Comparison of ENCODE assay signal across 8 cellular contexts in genomic region chr1:27489973-27490741, GRCh38. TPM values are rescaled to one million over a fixed set of nuclear protein-coding genes. Genes with fewer than 3 reads are reported as not detected.
DNase-seq lines count a peak whose midpoint lies in the region; ATAC-seq and TF ChIP-seq lines count a peak whose summit lies in the region.

WASF2 (minus strand) TSS chr1:27490167; CDS start chr1:27428890, 61,277 bp downstream.

- peaks cover 6% of the 10 kb centered on the region for H3K36me3 Mint-ChIP-seq in HFFc6 (ENCODE audit: low read depth)
- H3K36me3 Mint-ChIP-seq in activated naive CD4-positive, alpha-beta T cell treated with anti-CD3 and anti-CD28 coated beads, Interleukin-2, amount 10 ng/mL, durations not matched to agents 7 days and 5 days = peaks cover 10% of the 10 kb centered on the region

- DNase-seq in GM04503 (ENCODE audit: low read depth) (peak; percentile 77), HFFc6 (peak; percentile 93), NB4 (ENCODE audit: low read depth) (peak; percentile 97), SK-N-MC (ENCODE audit: low read depth, low spot score) (peak; percentile 96), substantia nigra (lab: John Stamatoyannopoulos, UW) (peak; percentile 73 to 99 (median 96))
- peak; percentile 98 for DNase-seq in activated naive CD4-positive, alpha-beta T cell treated with anti-CD3 and anti-CD28 coated beads, Interleukin-2, amount 10 ng/mL, durations not matched to agents 7 days and 5 days

- TF ChIP-seq CTCF in HFFc6 (IDR thresholded peaks at IDR 0.05) (no peak), NB4 (IDR thresholded peaks at IDR 0.05; ENCODE audit: low read depth, low read length) (no peak), gastroesophageal sphincter (IDR thresholded peaks at IDR 0.05) (peak in 2 of 4 experiments; percentile 25 to 27), neutrophil (IDR thresholded peaks at IDR 0.05) (peak; percentile 30)

- TF ChIP-seq EP300 in gastroesophageal sphincter (IDR thresholded peaks at IDR 0.05) = no peak

- peaks cover 7 to 62% (median 27%) of the 10 kb centered on the region in 3 donors for H3K4me1 ChIP-seq in gastroesophageal sphincter
- H3K4me1 ChIP-seq in neutrophil (ENCODE audit: control insufficient read depth in 1 of 2, insufficient read depth in 1 of 2, low read depth in 1 of 2, low read length in 1 of 2) = peaks cover 25 to 38% of the 10 kb centered on the region in 2 experiments

- peak within 1 kb of the TSS; percentile 95 for H3K9ac ChIP-seq in SK-N-MC (ENCODE audit: insufficient read length)

- WGBS in gastroesophageal sphincter (ENCODE audit: low coverage in 1 of 2), 2 donors = 0 to 2% methylated on average over 11 to 14 of the region's 50 CpGs

- H3K9me3 ChIP-seq in SK-N-MC (ENCODE audit: low read depth, low read length) (no peaks in the 10 kb centered on the region), gastroesophageal sphincter (no peaks in the 10 kb centered on the region), neutrophil (no peaks in the 10 kb centered on the region)

- TF ChIP-seq POLR2A in NB4 (IDR thresholded peaks at IDR 0.05; ENCODE audit: extremely low read depth, insufficient read length) (peak; percentile 78), gastroesophageal sphincter (IDR thresholded peaks at IDR 0.05) (peak; percentile 88 to 93)

- peak within 1 kb of the TSS; percentile 100 for H3K27ac Mint-ChIP-seq in HFFc6
- H3K27ac Mint-ChIP-seq in activated naive CD4-positive, alpha-beta T cell treated with anti-CD3 and anti-CD28 coated beads, Interleukin-2, amount 10 ng/mL, durations not matched to agents 7 days and 5 days = peak within 1 kb of the TSS; percentile 98

- H3K4me3 ChIP-seq in NB4 (ENCODE audit: low read depth, low read length) (peak within 1 kb of the TSS; percentile 86), SK-N-MC (peak within 1 kb of the TSS; percentile 89), gastroesophageal sphincter (peak within 1 kb of the TSS; percentile 91 to 99), neutrophil (ENCODE audit: low read depth in 1 of 2, low read length in 1 of 2) (peak within 1 kb of the TSS; percentile 95 to 100)

- H3K4me1 Mint-ChIP-seq in HFFc6 (ENCODE audit: low read depth) = peaks cover 23% of the 10 kb centered on the region
- peaks cover 50% of the 10 kb centered on the region for H3K4me1 Mint-ChIP-seq in activated naive CD4-positive, alpha-beta T cell treated with anti-CD3 and anti-CD28 coated beads, Interleukin-2, amount 10 ng/mL, durations not matched to agents 7 days and 5 days

- no peaks in the 10 kb centered on the region for H3K27me3 ChIP-seq in gastroesophageal sphincter
- H3K27me3 ChIP-seq in neutrophil = no peaks in the 10 kb centered on the region

- peak within 1 kb of the TSS; percentile 99 for H3K4me3 Mint-ChIP-seq in HFFc6
- H3K4me3 Mint-ChIP-seq in activated naive CD4-positive, alpha-beta T cell treated with anti-CD3 and anti-CD28 coated beads, Interleukin-2, amount 10 ng/mL, durations not matched to agents 7 days and 5 days = peak within 1 kb of the TSS; percentile 98

- H3K27me3 Mint-ChIP-seq in HFFc6 (ENCODE audit: insufficient read depth) = peaks cover 10% of the 10 kb centered on the region
- H3K27me3 Mint-ChIP-seq in activated naive CD4-positive, alpha-beta T cell treated with anti-CD3 and anti-CD28 coated beads, Interleukin-2, amount 10 ng/mL, durations not matched to agents 7 days and 5 days = no peaks in the 10 kb centered on the region

- peak within 1 kb of the TSS; percentile 93 for H3K27ac ChIP-seq in SK-N-MC
- peak within 1 kb of the TSS; percentile 93 to 100 (median 99) for H3K27ac ChIP-seq in gastroesophageal sphincter
- peak within 1 kb of the TSS; percentile 94 for H3K27ac ChIP-seq in neutrophil
- H3K27ac ChIP-seq in substantia nigra (ENCODE audit: low read depth, low read length, poor library complexity, severe bottlenecking) = peak within 1 kb of the TSS; percentile 98

- H3K36me3 ChIP-seq in SK-N-MC (ENCODE audit: insufficient read depth, low read length) (no peaks in the 10 kb centered on the region), gastroesophageal sphincter (no peaks in the 10 kb centered on the region), neutrophil (no peaks in the 10 kb centered on the region)

- CTCF ChIA-PET in activated naive CD4-positive, alpha-beta T cell treated with anti-CD3 and anti-CD28 coated beads, Interleukin-2, amount 10 ng/mL, durations not matched to agents 7 days and 5 days (lab: Charles Lee) = interaction anchor here (1.3 to 1.9 kb wide), 3 partner anchors 18 to 66 kb away, joined by 3 to 7 read pairs (median 3); no protein-coding TSS in a partner anchor

- no peaks in the 10 kb centered on the region for H3K9me3 Mint-ChIP-seq in HFFc6
- H3K9me3 Mint-ChIP-seq in activated naive CD4-positive, alpha-beta T cell treated with anti-CD3 and anti-CD28 coated beads, Interleukin-2, amount 10 ng/mL, durations not matched to agents 7 days and 5 days = no peaks in the 10 kb centered on the region

- ATAC-seq in gastroesophageal sphincter = peak; percentile 98

RNA-seq across cellular contexts. Expression of gene WASF2, which starts in this region (rescaled TPM):
- total RNA-seq in HFFc6 (2021; fragmentation: NEBNext Ultra II Directional; extraction: Animal tissue kit (Norgen Biotek cat#: 25700)) = 10 to 100 TPM; 84.4 to 99.7 (median 93.1) TPM
- 100 to 1,000 TPM in 1 of 4 donors, 10 to 100 TPM in 3; 74.7 to 107 (median 79.8) TPM for total RNA-seq in gastroesophageal sphincter

Comparison
In these comparisons a context has a peak if more than half of its experiments do, and no peak if none do; other contexts are left out.
1. Peak in every context shown above with its lines: DNase-seq, ATAC-seq, H3K4me3 ChIP-seq and H3K27ac ChIP-seq.